ENCODE assay signal across 8 cellular contexts in genomic region chr19:2269244-2270156, GRCh38. TPM values are rescaled to one million over a fixed set of nuclear protein-coding genes. Genes with fewer than 3 reads are reported as not detected.
DNase-seq lines count a peak whose midpoint lies in the region; TF ChIP-seq lines count a peak whose summit lies in the region.

No MANE protein-coding gene starts in this region.

- 2% methylated on average over 18 of the region's 103 CpGs for WGBS in SK-N-SH (ENCODE audit: low lambda C conversion rate)
- under 1% methylated on average over 103 of the region's 103 CpGs for WGBS in thymus

- H3K36me3 Mint-ChIP-seq in activated naive CD8-positive, alpha-beta T cell = no peaks in the 10 kb centered on the region
- H3K36me3 Mint-ChIP-seq in glutamatergic neuron (ENCODE audit: unreplicated experiment) (no peaks in the 10 kb centered on the region), osteocyte (ENCODE audit: unreplicated experiment) (peaks cover 12% of the 10 kb centered on the region)

- peak overlapping the region; percentile 86 for H3K27ac Mint-ChIP-seq in activated naive CD8-positive, alpha-beta T cell
- H3K27ac Mint-ChIP-seq in glutamatergic neuron (ENCODE audit: unreplicated experiment) = peak overlapping the region; percentile 94
- H3K27ac Mint-ChIP-seq in osteocyte (ENCODE audit: unreplicated experiment) = peak overlapping the region; percentile 88

- POLR2A ChIA-PET in SK-N-SH (lab: Yijun Ruan, JAX) = interaction anchor here (0.7 to 3.5 kb wide), 16 partner anchors 8 to 196 kb away, joined by 3 to 28 read pairs (median 4); partner anchors contain the start of genes AP3D1 and PLEKHJ1

- H3K27me3 Mint-ChIP-seq in activated naive CD8-positive, alpha-beta T cell = no peaks in the 10 kb centered on the region
- H3K27me3 Mint-ChIP-seq in glutamatergic neuron (ENCODE audit: unreplicated experiment) (peaks cover 10% of the 10 kb centered on the region), osteocyte (ENCODE audit: unreplicated experiment) (no peaks in the 10 kb centered on the region)

- no peak; a peak in 1 of 4 replicates for TF ChIP-seq EP300 in SK-N-SH (IDR thresholded peaks at IDR 0.05; ENCODE audit: borderline replicate concordance in 1 of 2, low read depth in 1 of 2, low read length in 1 of 2)

- H3K9me3 Mint-ChIP-seq in activated naive CD8-positive, alpha-beta T cell (ENCODE audit: low read depth) = no peaks in the 10 kb centered on the region
- H3K9me3 Mint-ChIP-seq in glutamatergic neuron (ENCODE audit: unreplicated experiment) (peaks cover 20% of the 10 kb centered on the region), osteocyte (ENCODE audit: unreplicated experiment) (no peaks in the 10 kb centered on the region)

- H4K20me1 ChIP-seq in SK-N-SH (ENCODE audit: insufficient read depth) = peaks cover 50% of the 10 kb centered on the region

- H3K27ac ChIP-seq in SK-N-SH (ENCODE audit: low read depth in 2 of 2, low read length in 1 of 2) (peak overlapping the region; percentile 87), thymus (ENCODE audit: low read depth) (peak overlapping the region; percentile 96)

- CTCF ChIA-PET in SK-N-SH (lab: Yijun Ruan, JAX) = interaction anchor here (1.0 to 11.9 kb wide), 5 partner anchors 25 to 124 kb away, joined by 3 to 284 read pairs (median 93); partner anchors contain the start of genes LINGO3, PLEKHJ1 and SF3A2

- peaks cover 52% of the 10 kb centered on the region for H3K79me2 ChIP-seq in SK-N-SH (ENCODE audit: insufficient read depth)

- peak overlapping the region; percentile 99 for H3K9ac ChIP-seq in SK-N-SH

- DNase-seq in GM04503 (ENCODE audit: low read depth) (peak; percentile 64), HFF-Myc (ENCODE audit: extremely low read depth, low read depth) (peak; percentile 80), NCI-H1092 (lab: John Stamatoyannopoulos, UW) (peak; percentile 95), SK-N-SH (peak; percentile 100), glutamatergic neuron (peak; percentile 99), osteocyte (ENCODE audit: extremely low spot score, unreplicated experiment) (peak; percentile 100)

- H3F3A ChIP-seq in SK-N-SH (replicated peaks; ENCODE audit: insufficient read depth) = peaks cover 23% of the 10 kb centered on the region

- H3K4me2 ChIP-seq in SK-N-SH = peak overlapping the region; percentile 90

- peak overlapping the region; percentile 80; the same call in 1 of the 2 replicates for H2AFZ ChIP-seq in SK-N-SH (ENCODE audit: low read depth)

- H3K36me3 ChIP-seq in SK-N-SH (replicated peaks in 1 of 2; ENCODE audit: control insufficient read depth in 1 of 2, insufficient read depth in 2 of 2, low read length in 1 of 2) = peaks cover 17 to 26% of the 10 kb centered on the region in 2 experiments
- peaks cover 17% of the 10 kb centered on the region for H3K36me3 ChIP-seq in thymus (ENCODE audit: control insufficient read depth, insufficient read depth)

- no peaks in the 10 kb centered on the region for H3K9me3 ChIP-seq in SK-N-SH
- H3K9me3 ChIP-seq in thymus (ENCODE audit: control insufficient read depth) = no peaks in the 10 kb centered on the region

- no peak for TF ChIP-seq RAD21 in SK-N-SH (IDR thresholded peaks at IDR 0.05; ENCODE audit: low read length)

- H3K9me2 ChIP-seq in SK-N-SH = no peaks in the 10 kb centered on the region

- H3K4me3 ChIP-seq in HFF-Myc (replicated peaks; ENCODE audit: low read depth, low read length) = peak overlapping the region; percentile 98
- peak overlapping the region; percentile 91 to 100 for H3K4me3 ChIP-seq in SK-N-SH (ENCODE audit: low read depth in 2 of 2, low read length in 1 of 2)
- H3K4me3 ChIP-seq in thymus (ENCODE audit: low read length) = peak overlapping the region; percentile 100

- TF ChIP-seq CTCF in HFF-Myc (IDR thresholded peaks at IDR 0.05; ENCODE audit: low read depth, low read length, missing control alignments) (no peak), SK-N-SH (IDR thresholded peaks at IDR 0.05) (0 out of 2 replicates have a peak, but pooled peaks have one; percentile 26), glutamatergic neuron (IDR thresholded peaks at IDR 0.05; ENCODE audit: partially characterized antibody, unreplicated experiment) (no peak), osteocyte (IDR thresholded peaks at IDR 0.05) (peak; percentile 16)

- peak overlapping the region; percentile 89 for H3K4me3 Mint-ChIP-seq in activated naive CD8-positive, alpha-beta T cell
- H3K4me3 Mint-ChIP-seq in glutamatergic neuron (ENCODE audit: unreplicated experiment) = peak overlapping the region; percentile 88
- peak overlapping the region; percentile 88 for H3K4me3 Mint-ChIP-seq in osteocyte (ENCODE audit: unreplicated experiment)

- peaks cover 8 to 32% of the 10 kb centered on the region in 2 experiments; a peak in 3 of 4 replicates for H3K4me1 ChIP-seq in SK-N-SH (ENCODE audit: control insufficient read depth in 1 of 2, insufficient read depth in 2 of 2, low read depth in 1 of 2, low read length in 1 of 2)
- H3K4me1 ChIP-seq in thymus (ENCODE audit: control insufficient read depth, insufficient read depth, low read length) = peaks cover 20% of the 10 kb centered on the region

- H3K27me3 ChIP-seq in SK-N-SH (ENCODE audit: insufficient read depth) (no peaks in the 10 kb centered on the region), thymus (ENCODE audit: control insufficient read depth, insufficient read depth) (no peaks in the 10 kb centered on the region)

- peaks cover 33% of the 10 kb centered on the region for H3K4me1 Mint-ChIP-seq in activated naive CD8-positive, alpha-beta T cell (ENCODE audit: low read depth)
- H3K4me1 Mint-ChIP-seq in glutamatergic neuron (ENCODE audit: low read depth, unreplicated experiment) (peaks cover 9% of the 10 kb centered on the region), osteocyte (ENCODE audit: unreplicated experiment) (peaks cover 42% of the 10 kb centered on the region)

TF ChIP-seq in SK-N-SH, 30 proteins besides CTCF, POLR2A, EP300 and RAD21 (continues in another document):
- TF ChIP-seq USF1 (IDR thresholded peaks at IDR 0.05; ENCODE audit: borderline replicate concordance, low read depth) (peak; percentile 20; the same call in 1 of the 2 replicates), CHD2 (IDR thresholded peaks at IDR 0.05; ENCODE audit: low read length, partially characterized antibody) (peak; percentile 86), POLR2AphosphoS5 (IDR thresholded peaks at IDR 0.05; ENCODE audit: low read depth, low read length) (peak; percentile 99), SMC3 (IDR thresholded peaks at IDR 0.05; ENCODE audit: low read depth, low read length) (no peak), PBX3 (IDR thresholded peaks at IDR 0.05) (peak; percentile 29; the same call in 1 of the 2 replicates), GABPA (IDR thresholded peaks at IDR 0.05; ENCODE audit: low read depth) (no peak)

RNA-seq across cellular contexts. Expression of gene PEAK3, which starts 12.5 kb away (rescaled TPM):
- not detected in 2 replicates for polyA plus RNA-seq in SK-N-SH (2012; rRNA removed)
- polyA plus RNA-seq in SK-N-SH (2012; cell fraction: cytosol; rRNA removed) = not detected in 2 replicates
- polyA plus RNA-seq in SK-N-SH (2012; cell fraction: nucleus; rRNA removed) = not detected in 2 replicates
- not detected for total RNA-seq in glutamatergic neuron (ENCODE audit: unreplicated experiment)
- total RNA-seq in osteocyte = 0.44 and 0.51 TPM in 2 replicates
- polyA plus RNA-seq in thymus = 0.34 TPM

RNA-seq across cellular contexts. Expression of gene JSRP1, which starts 13.3 kb away (rescaled TPM):
- polyA plus RNA-seq in SK-N-SH (2012; rRNA removed) = 0.76 and 0.88 TPM in 2 replicates
- 0.58 and 0.66 TPM in 2 replicates for polyA plus RNA-seq in SK-N-SH (2012; cell fraction: cytosol; rRNA removed)
- polyA plus RNA-seq in SK-N-SH (2012; cell fraction: nucleus; rRNA removed) = 0.75 and 1.8 TPM in 2 replicates
- not detected for total RNA-seq in glutamatergic neuron (ENCODE audit: unreplicated experiment)
- not detected in 2 replicates for total RNA-seq in osteocyte
- polyA plus RNA-seq in thymus = 1.3 TPM

RNA-seq across cellular contexts. Expression of gene AMH, which starts 20.4 kb away (rescaled TPM):
- 16.0 and 18.1 TPM in 2 replicates for polyA plus RNA-seq in SK-N-SH (2012; rRNA removed)
- 1.4 and 2.7 TPM in 2 replicates for polyA plus RNA-seq in SK-N-SH (2012; cell fraction: cytosol; rRNA removed)
- polyA plus RNA-seq in SK-N-SH (2012; cell fraction: nucleus; rRNA removed) = 255 and 564 TPM in 2 replicates
- 11.0 TPM for total RNA-seq in glutamatergic neuron (ENCODE audit: unreplicated experiment)
- 14.3 and 16.4 TPM in 2 replicates for total RNA-seq in osteocyte
- 2.2 TPM for polyA plus RNA-seq in thymus

RNA-seq across cellular contexts. Expression of gene SF3A2, which starts 32.9 kb away (rescaled TPM):
- polyA plus RNA-seq in SK-N-SH (2012; rRNA removed) (35.0 and 55.8 TPM in 2 replicates), thymus (51.1 TPM)
- polyA plus RNA-seq in SK-N-SH (2012; cell fraction: cytosol; rRNA removed) = 18.7 and 29.3 TPM in 2 replicates
- polyA plus RNA-seq in SK-N-SH (2012; cell fraction: nucleus; rRNA removed) = 271 and 351 TPM in 2 replicates
- total RNA-seq in glutamatergic neuron (ENCODE audit: unreplicated experiment) (101 TPM), osteocyte (101 and 102 TPM in 2 replicates)

RNA-seq across cellular contexts. Expression of gene PLEKHJ1, which starts 33.4 kb away (rescaled TPM):
- polyA plus RNA-seq in SK-N-SH (2012; rRNA removed) = 128 and 151 TPM in 2 replicates
- 82.0 and 106 TPM in 2 replicates for polyA plus RNA-seq in SK-N-SH (2012; cell fraction: cytosol; rRNA removed)
- polyA plus RNA-seq in SK-N-SH (2012; cell fraction: nucleus; rRNA removed) = 251 and 261 TPM in 2 replicates
- 164 TPM for total RNA-seq in glutamatergic neuron (ENCODE audit: unreplicated experiment)
- total RNA-seq in osteocyte = 40.7 and 45.7 TPM in 2 replicates
- polyA plus RNA-seq in thymus = 97.7 TPM

Comparison
In these comparisons a context has a peak if more than half of its experiments do, and no peak if none do; other contexts are left out.
1. Peak in every context shown above with its lines: DNase-seq, H3K4me3 ChIP-seq and H3K27ac ChIP-seq.
2. CTCF ChIP-seq: peak in SK-N-SH (single experiment) and osteocyte (single experiment); none in HFF-Myc (single experiment) and glutamatergic neuron (single experiment).